ENCODE assay signal across 23 cellular contexts in the genomic region with DNA sequence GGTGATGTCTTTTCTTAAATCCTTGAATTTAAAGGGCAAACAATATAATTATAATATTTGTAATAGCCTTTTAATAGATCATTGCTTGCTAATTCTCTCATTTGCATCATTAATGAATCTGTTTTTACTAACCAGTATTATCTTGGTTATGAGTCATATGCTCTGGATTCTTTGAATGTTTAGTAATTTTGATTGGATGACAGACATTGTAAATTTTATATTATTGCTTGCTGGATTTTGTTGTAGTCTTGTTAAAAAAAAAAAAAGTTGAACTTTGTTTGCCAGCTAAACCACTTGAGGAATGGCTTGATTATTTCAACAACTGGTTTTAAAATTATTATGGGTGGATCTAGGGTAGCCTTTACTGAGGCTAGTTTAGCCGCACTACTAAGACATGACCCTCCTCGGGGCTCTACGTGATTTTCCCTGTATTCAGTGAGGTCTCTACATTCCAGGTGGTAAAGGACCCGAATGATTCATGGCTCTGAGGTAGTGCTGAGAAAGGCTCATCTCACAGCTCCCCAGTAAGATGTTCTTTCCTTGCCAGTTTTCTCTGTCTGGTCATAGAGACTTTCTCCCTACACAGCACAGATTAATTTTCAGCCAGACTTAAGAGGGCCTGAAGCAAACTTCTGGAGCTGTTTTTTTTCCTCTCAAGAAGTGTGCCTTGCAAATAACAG. TPM values are rescaled to one million over a fixed set of nuclear protein-coding genes. Genes with fewer than 3 reads are reported as not detected.
DNase-seq lines count a peak whose midpoint lies in the region; ATAC-seq and TF ChIP-seq lines count a peak whose summit lies in the region.
"Had no signal": no experiment of that assay in that cellular context is flagged by ENCODE, and none has a peak within 500 bp of the region (broad histone marks: within the 10 kb centered on the region; RNA-seq: fewer than 3 reads in every experiment).

No MANE protein-coding gene starts in this region.

- no peaks in the 10 kb centered on the region for H3K79me1 ChIP-seq in mesenchymal stem cell (replicated peaks; ENCODE audit: low read length, poor library complexity, severe bottlenecking)

- H2BK120ac ChIP-seq in mesenchymal stem cell (ENCODE audit: low read depth, low read length), result peak overlapping the region; percentile 99

- H3K4me3 ChIP-seq in choroid plexus epithelial cell (ENCODE audit: low read depth, low read length) (no peak overlapping the region), mesenchymal stem cell (ENCODE audit: insufficient read depth in 1 of 2, low read depth in 1 of 2, low read length in 2 of 2) (no peak overlapping the region)
- H3K4me3 ChIP-seq: HAP-1 had no signal

- H3K9ac ChIP-seq in mesenchymal stem cell (ENCODE audit: low read length), result peak overlapping the region; percentile 86

- H3K18ac ChIP-seq in mesenchymal stem cell (ENCODE audit: low read depth in 1 of 2, low read length in 2 of 2), result peak overlapping the region; percentile 94 to 95

- H3K9me3 ChIP-seq in mesenchymal stem cell (ENCODE audit: control insufficient read depth, low read length), result no peaks in the 10 kb centered on the region
- H3K9me3 ChIP-seq: HAP-1 had no signal

- no peak overlapping the region for H2BK5ac ChIP-seq in mesenchymal stem cell (ENCODE audit: low read depth, low read length, poor library complexity, severe bottlenecking)

- H3K4me1 ChIP-seq in mesenchymal stem cell (ENCODE audit: control insufficient read depth, insufficient read depth, low read depth, low read length), result no peaks in the 10 kb centered on the region
- H3K4me1 ChIP-seq: HAP-1 had no signal

- H3K4ac ChIP-seq in mesenchymal stem cell (ENCODE audit: low read depth in 1 of 2, low read length in 2 of 2), result peak overlapping the region; percentile 43 to 96

- H3K27ac ChIP-seq in mesenchymal stem cell (ENCODE audit: low read length, poor library complexity, severe bottlenecking), result no peak overlapping the region
- H3K27ac ChIP-seq: WERI-Rb-1 had no signal

- no peak overlapping the region for H2AFZ ChIP-seq in mesenchymal stem cell (ENCODE audit: low read depth, low read length)

- no peak overlapping the region for H2BK15ac ChIP-seq in mesenchymal stem cell (ENCODE audit: low read depth, poor library complexity, severe bottlenecking)

- H3K4me2 ChIP-seq in mesenchymal stem cell (ENCODE audit: low read length, poor library complexity, severe bottlenecking), result no peak overlapping the region

- no peak for ATAC-seq in stimulated activated naive CD8-positive, alpha-beta T cell treated with anti-CD3 and anti-CD28 coated beads, Interleukin-15, Interleukin-2, amounts not matched to agents 100 U/mL and 50 U/mL, for 24 hours
- ATAC-seq: HepG2 had no signal

- no peaks in the 10 kb centered on the region for H3K36me3 ChIP-seq in mesenchymal stem cell (ENCODE audit: control insufficient read depth in 1 of 2, insufficient read depth in 2 of 2, low read depth in 1 of 2, low read length in 2 of 2)
- H3K36me3 ChIP-seq: HAP-1, WERI-Rb-1 had no signal

- H4K91ac ChIP-seq in mesenchymal stem cell (ENCODE audit: low read length), result peak overlapping the region; percentile 94

- H2BK12ac ChIP-seq in mesenchymal stem cell (ENCODE audit: low read length in 2 of 2), result no peak overlapping the region

- no peak overlapping the region for H3K14ac ChIP-seq in mesenchymal stem cell (ENCODE audit: low read length in 2 of 2)

- no peak for TF ChIP-seq CTCF in choroid plexus epithelial cell (conservative IDR thresholded peaks at IDR 0.05; ENCODE audit: low read depth, low read length)

- intact Hi-C loops in posterior cingulate gyrus (cut with DNase I), result loop anchor here (10.0 kb wide), 1 partner anchor 97 kb away; no protein-coding TSS in a partner anchor

- no peak overlapping the region for H2AK5ac ChIP-seq in mesenchymal stem cell (ENCODE audit: low read length, severe bottlenecking)

- H4K8ac ChIP-seq in mesenchymal stem cell (ENCODE audit: low read length), result no peak overlapping the region

- DNase-seq in AG08395 (ENCODE audit: low spot score), result peak; percentile 66
- peak; percentile 52 for DNase-seq in HT1080 (ENCODE audit: low read depth)
- peak; percentile 42 for DNase-seq in choroid plexus epithelial cell (ENCODE audit: low read depth)
- DNase-seq in mesenchymal stem cell, result peak; percentile 84
- no peak for DNase-seq in NCI-H748 treated with DMSO at 0.1 percent for 48 hours (lab: John Stamatoyannopoulos, UW)
- no peak for DNase-seq in activated CD4-positive, alpha-beta T cell treated with anti-CD3 and anti-CD28 coated beads for 4 hours
- DNase-seq in stimulated activated naive CD8-positive, alpha-beta T cell treated with anti-CD3 and anti-CD28 coated beads, Interleukin-15, Interleukin-2, amounts not matched to agents 100 U/mL and 50 U/mL, for 24 hours, result no peak
- no peak for DNase-seq in posterior cingulate gyrus
- DNase-seq: ACHN; activated CD8-positive, alpha-beta memory T cell treated with anti-CD3 and anti-CD28 coated beads for 24 hours; amniotic stem cell; MV-4-11; NCI-H2029 treated with DMSO at 0.1 percent for 48 hours; NCI-H526 treated with DMSO at 0.1 percent for 48 hours; nephron progenitor cell; stimulated activated CD4-positive, alpha-beta T cell treated with anti-CD3 and anti-CD28 coated beads, Interleukin-4, amount 100 ng/mL, for 1 hour; WERI-Rb-1 had no signal

- H3K27me3 ChIP-seq in mesenchymal stem cell (ENCODE audit: control insufficient read depth in 1 of 2, insufficient read depth in 1 of 2, low read length in 2 of 2), result peaks cover 0 to 5% of the 10 kb centered on the region in 2 experiments

- no peak overlapping the region for H3K23ac ChIP-seq in mesenchymal stem cell (ENCODE audit: low read length in 2 of 2)

- WGBS in mesenchymal stem cell, result 51% methylated on average over 4 of the region's 4 CpGs

RNA-seq across cellular contexts. Expression of a gene that starts 8.5 kb away (rescaled TPM):
- total RNA-seq in HT1080 (2014; rRNA removed; shearing (Covaris generic)), result not detected in 2 replicates
- polyA plus RNA-seq in HT1080 (2015; cell fraction: cytosol; rRNA removed), result 0.18 TPM in 1 of 2 replicates, not detected in the other
- polyA plus RNA-seq in HT1080 (2015; cell fraction: nucleus; rRNA removed), result 0.23 and 0.66 TPM in 2 replicates
- 1.2 TPM for polyA plus RNA-seq in mesenchymal stem cell (2013, experiment 1 of 2)
- 1.2 TPM for polyA plus RNA-seq in mesenchymal stem cell (2013, experiment 2 of 2)
- total RNA-seq: activated T-helper 2 cell treated with anti-CD3 and anti-CD28 coated beads, Interferon-gamma antibody, Interleukin-2, Interleukin-4, amounts not matched to agents 10 μg/mL and 5 μg/mL and 100 μg/mL, durations not matched to agents 14 hours and 24 hours and 36 hours; G401; HepG2; renal cortical epithelial cell; ureter had no signal
- polyA plus RNA-seq: HepG2 had no signal

Comparison
In these comparisons a context has a peak if more than half of its experiments do, and no peak if none do; other contexts are left out.
1. DNase-seq: peak in AG08395 (single experiment), HT1080 (single experiment), choroid plexus epithelial cell (single experiment) and mesenchymal stem cell (single experiment); none in NCI-H748 treated with DMSO at 0.1 percent for 48 hours (single experiment), activated CD4-positive, alpha-beta T cell treated with anti-CD3 and anti-CD28 coated beads for 4 hours (0 of 2), stimulated activated naive CD8-positive, alpha-beta T cell treated with anti-CD3 and anti-CD28 coated beads, Interleukin-15, Interleukin-2, amounts not matched to agents 100 U/mL and 50 U/mL, for 24 hours (single experiment) and posterior cingulate gyrus (0 of 10).